ENCODE assay signal across 10 cellular contexts in the genomic region with DNA sequence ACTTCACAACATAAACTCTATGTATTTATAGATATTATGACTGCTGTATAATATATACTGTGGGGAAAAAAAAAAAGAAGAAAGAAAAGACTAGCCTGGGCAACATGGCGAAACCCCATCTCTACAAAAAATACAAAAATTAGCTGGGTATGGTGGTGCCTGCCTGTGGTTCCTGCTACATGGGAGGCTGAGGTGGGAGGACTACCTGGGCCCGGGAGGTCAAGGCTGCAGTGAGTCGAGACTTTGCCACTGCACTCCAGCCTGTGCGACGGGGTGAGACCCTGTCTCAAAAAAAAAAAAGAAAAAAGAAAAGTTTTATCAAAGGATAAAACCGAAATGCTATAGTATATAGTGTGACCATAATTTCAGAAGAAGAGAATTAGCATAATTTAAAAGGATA. TPM values are rescaled to one million over a fixed set of nuclear protein-coding genes. Genes with fewer than 3 reads are reported as not detected.
DNase-seq lines count a peak whose midpoint lies in the region; ATAC-seq and TF ChIP-seq lines count a peak whose summit lies in the region.
"Had no signal": no experiment of that assay in that cellular context is flagged by ENCODE, and none has a peak within 500 bp of the region (broad histone marks: within the 10 kb centered on the region; RNA-seq: fewer than 3 reads in every experiment).

No MANE protein-coding gene starts in this region.

- H4K20me1 ChIP-seq in OCI-LY1 (ENCODE audit: insufficient read depth, low read length) = no peaks in the 10 kb centered on the region

- H3K79me2 ChIP-seq in OCI-LY1 (ENCODE audit: insufficient read depth, low read length) = peaks cover 61% of the 10 kb centered on the region

- no peak overlapping the region for H3K4me3 ChIP-seq in CD8-positive, alpha-beta T cell (ENCODE audit: low read depth, low read length)
- H3K4me3 ChIP-seq in OCI-LY1 (ENCODE audit: low read depth, low read length, poor library complexity, severe bottlenecking) (peak overlapping the region; percentile 86), endocrine pancreas (ENCODE audit: control insufficient read depth, insufficient read depth, low read length) (peak overlapping the region; percentile 78)

- H3K9me3 ChIP-seq in CD8-positive, alpha-beta T cell (ENCODE audit: low read length) = no peaks in the 10 kb centered on the region
- H3K9me3 ChIP-seq in OCI-LY1 (ENCODE audit: low read length) (no peaks in the 10 kb centered on the region), endocrine pancreas (ENCODE audit: control insufficient read depth, low read length) (no peaks in the 10 kb centered on the region)

- H3K9me2 ChIP-seq in OCI-LY1 (ENCODE audit: low read depth, low read length) = no peaks in the 10 kb centered on the region

- H3K36me3 ChIP-seq in CD8-positive, alpha-beta T cell (ENCODE audit: insufficient read depth, low read length) = no peaks in the 10 kb centered on the region
- H3K36me3 ChIP-seq in OCI-LY1 (ENCODE audit: insufficient read depth, low read length) = peaks cover 31% of the 10 kb centered on the region
- H3K36me3 ChIP-seq in endocrine pancreas (ENCODE audit: control insufficient read depth, insufficient read depth, low read length) = no peaks in the 10 kb centered on the region

- H3K27me3 ChIP-seq in CD8-positive, alpha-beta T cell (ENCODE audit: insufficient read depth, low read length) = no peaks in the 10 kb centered on the region
- H3K27me3 ChIP-seq in OCI-LY1 (ENCODE audit: insufficient read depth, low read length) = no peaks in the 10 kb centered on the region
- no peaks in the 10 kb centered on the region for H3K27me3 ChIP-seq in endocrine pancreas (ENCODE audit: control insufficient read depth, insufficient read depth, low read length)

- H2AFZ ChIP-seq in OCI-LY1 (ENCODE audit: low read length) = no peak overlapping the region

- H3K4me1 ChIP-seq in CD8-positive, alpha-beta T cell (ENCODE audit: insufficient read depth, low read length) = peaks cover 58% of the 10 kb centered on the region
- H3K4me1 ChIP-seq in OCI-LY1 (ENCODE audit: insufficient read depth, low read length, severe bottlenecking) (peaks cover 53% of the 10 kb centered on the region), endocrine pancreas (ENCODE audit: control insufficient read depth, insufficient read depth, low read length) (peaks cover 23% of the 10 kb centered on the region)

- TF ChIP-seq CTCF in CD8-positive, alpha-beta T cell (IDR thresholded peaks at IDR 0.05) = no peak
- TF ChIP-seq CTCF in OCI-LY1 (IDR thresholded peaks at IDR 0.05; ENCODE audit: low read length) (no peak), osteocyte (IDR thresholded peaks at IDR 0.05) (no peak)

- H3K27me3 Mint-ChIP-seq in CD8-positive, alpha-beta T cell (ENCODE audit: low read depth) = no peaks in the 10 kb centered on the region
- H3K27me3 Mint-ChIP-seq in osteocyte (ENCODE audit: unreplicated experiment) = no peaks in the 10 kb centered on the region

- DNase-seq in CD8-positive, alpha-beta T cell = no peak
- DNase-seq in osteocyte (ENCODE audit: extremely low spot score, unreplicated experiment) (no peak), medulla oblongata (ENCODE audit: extremely low spot score) (no peak), NCI-H1417 (lab: John Stamatoyannopoulos, UW) (no peak)
- DNase-seq: NCI-H2081 had no signal

- H3K9ac ChIP-seq in OCI-LY1 (ENCODE audit: low read length) (peak overlapping the region; percentile 40), endocrine pancreas (ENCODE audit: control insufficient read depth, insufficient read depth, low read length) (no peak overlapping the region)

- no peak overlapping the region for H3K27ac Mint-ChIP-seq in CD8-positive, alpha-beta T cell
- H3K27ac Mint-ChIP-seq in osteocyte (ENCODE audit: unreplicated experiment) = no peak overlapping the region

- no peak overlapping the region for H3K27ac ChIP-seq in CD8-positive, alpha-beta T cell (ENCODE audit: low read depth, low read length)
- H3K27ac ChIP-seq in OCI-LY1 (ENCODE audit: low read depth, low read length, poor library complexity, severe bottlenecking) = no peak overlapping the region

- peak overlapping the region; percentile 47 for H3K4me3 Mint-ChIP-seq in CD8-positive, alpha-beta T cell
- H3K4me3 Mint-ChIP-seq in osteocyte (ENCODE audit: unreplicated experiment) = peak overlapping the region; percentile 60

- intact Hi-C loops in CD8-positive, alpha-beta T cell (cut with DNase I, micrococcal nuclease) = loop anchor here (5.0 to 10.0 kb wide), 4 partner anchors 358 to 1292 kb away; a partner anchor contains a TSS

- H3K4me1 Mint-ChIP-seq in CD8-positive, alpha-beta T cell (ENCODE audit: low read depth) = peaks cover 65% of the 10 kb centered on the region
- H3K4me1 Mint-ChIP-seq in osteocyte (ENCODE audit: unreplicated experiment) = peaks cover 56% of the 10 kb centered on the region

- no peak for ATAC-seq in CD8-positive, alpha-beta T cell
- no peak for ATAC-seq in HG03571 (IDR thresholded peaks at IDR 0.05; ENCODE audit: unreplicated experiment)
- no peak for ATAC-seq in GM21717 (IDR thresholded peaks at IDR 0.05; ENCODE audit: unreplicated experiment)
- ATAC-seq: activated CD4-positive, CD25-positive, alpha-beta regulatory T cell treated with anti-CD3 and anti-CD28 coated beads, Interleukin-2, amount 50 U/mL, for 24 hours had no signal

- POLR2A ChIA-PET in CD8-positive, alpha-beta T cell (lab: Charles Lee) = no interaction called here

- CTCF ChIA-PET in CD8-positive, alpha-beta T cell (lab: Charles Lee) = interaction anchor here (1.5 kb wide), 1 partner anchor 265 kb away, joined by 3 read pairs; no protein-coding TSS in a partner anchor

- peak overlapping the region; percentile 90 for H3K4me2 ChIP-seq in OCI-LY1 (ENCODE audit: low read length)

- peaks cover 55% of the 10 kb centered on the region for H3K36me3 Mint-ChIP-seq in CD8-positive, alpha-beta T cell
- H3K36me3 Mint-ChIP-seq in osteocyte (ENCODE audit: unreplicated experiment) = peaks cover 11% of the 10 kb centered on the region

- H3K9me3 Mint-ChIP-seq in CD8-positive, alpha-beta T cell = peaks cover 12% of the 10 kb centered on the region
- no peaks in the 10 kb centered on the region for H3K9me3 Mint-ChIP-seq in osteocyte (ENCODE audit: unreplicated experiment)

- no peaks in the 10 kb centered on the region for H3F3A ChIP-seq in OCI-LY1 (ENCODE audit: insufficient read depth, low read length)

RNA-seq across cellular contexts. Expression of a gene that starts 2.7 kb away (rescaled TPM):
- 10 to 100 TPM; 28.8 to 28.9 TPM for total RNA-seq in CD8-positive, alpha-beta T cell
- total RNA-seq in osteocyte = 13.4 and 14.8 TPM in 2 replicates

RNA-seq across cellular contexts. Expression of a gene that starts 3.1 kb away (rescaled TPM):
- 10 to 100 TPM; 30.1 to 31.8 TPM for total RNA-seq in CD8-positive, alpha-beta T cell
- 13.5 and 14.7 TPM in 2 replicates for total RNA-seq in osteocyte
